Comparison of ENCODE assay signal across 9 cellular contexts in the genomic region with DNA sequence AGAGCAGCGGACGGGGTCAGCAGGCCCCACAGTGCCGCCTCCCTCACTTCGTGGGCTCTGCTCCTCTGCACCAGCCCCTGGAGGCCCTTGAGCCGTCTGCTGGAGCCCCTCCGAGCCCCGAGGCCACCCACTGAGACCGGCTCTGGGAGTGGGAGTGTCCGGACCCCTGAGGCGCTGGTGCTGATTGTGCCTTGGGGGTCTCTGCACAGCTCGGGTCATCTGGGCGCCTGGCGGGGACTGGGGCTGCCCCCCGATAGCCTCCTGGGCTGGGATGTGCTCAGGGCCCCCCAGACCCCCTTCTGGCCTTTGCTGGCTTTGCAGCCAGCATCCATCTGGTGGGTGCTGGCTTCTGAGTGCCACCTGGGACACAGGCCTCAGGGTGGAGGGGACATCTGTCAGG. TPM values are rescaled to one million over a fixed set of nuclear protein-coding genes. Genes with fewer than 3 reads are reported as not detected.
DNase-seq lines count a peak whose midpoint lies in the region; ATAC-seq and TF ChIP-seq lines count a peak whose summit lies in the region.
"Had no signal": no experiment of that assay in that cellular context is flagged by ENCODE, and none has a peak within 500 bp of the region (broad histone marks: within the 10 kb centered on the region; RNA-seq: fewer than 3 reads in every experiment).

No MANE protein-coding gene starts in this region.

- H3K4me2 ChIP-seq in BLaER1 treated with 17β-estradiol and CSF1 and Interleukin-3, amounts not matched to agents 10 nM and 100 nM, result peak overlapping the region in 7 of 11 experiments; percentile 8 to 32 (median 18); a peak in 5 of 22 replicates

- peaks cover 71 to 97% (median 84%) of the 10 kb centered on the region in 11 experiments for H3K36me3 ChIP-seq in BLaER1 treated with 17β-estradiol and CSF1 and Interleukin-3, amounts not matched to agents 10 nM and 100 nM

- H3K9me3 Mint-ChIP-seq in activated B cell treated with CpG ODN at 0.5 μM for 24 hours, result no peaks in the 10 kb centered on the region
- H3K9me3 Mint-ChIP-seq in progenitor cell of endocrine pancreas (ENCODE audit: low read depth), result no peaks in the 10 kb centered on the region

- H3K27me3 Mint-ChIP-seq in activated B cell treated with CpG ODN at 0.5 μM for 24 hours, result no peaks in the 10 kb centered on the region
- H3K27me3 Mint-ChIP-seq in progenitor cell of endocrine pancreas, result no peaks in the 10 kb centered on the region

- no peaks in the 10 kb centered on the region for H3K9me3 ChIP-seq in BLaER1 treated with 17β-estradiol and CSF1 and Interleukin-3, amounts not matched to agents 10 nM and 100 nM (replicated peaks in 1 of 11)
- H3K9me3 ChIP-seq: thyroid gland had no signal

- H4K20me1 ChIP-seq in BLaER1 treated with 17β-estradiol and CSF1 and Interleukin-3, amounts not matched to agents 10 nM and 100 nM, result peaks cover 81 to 100% (median 96%) of the 10 kb centered on the region in 11 experiments

- H3K27ac ChIP-seq in BLaER1 treated with 17β-estradiol and CSF1 and Interleukin-3, amounts not matched to agents 10 nM and 100 nM, result no peak overlapping the region
- H3K27ac ChIP-seq: thyroid gland had no signal

- POLR2A ChIA-PET in activated B cell treated with CpG ODN at 0.5 μM for 24 hours (lab: Charles Lee), result no interaction called here

- intact Hi-C loops in activated B cell treated with CpG ODN at 0.5 μM for 24 hours (cut with micrococcal nuclease), result no loop called here

- DNase-seq in activated B cell treated with CpG ODN at 0.5 μM for 24 hours (no peak), progenitor cell of endocrine pancreas (ENCODE audit: low spot score, unreplicated experiment) (no peak)
- DNase-seq: effector CD8-positive, alpha-beta T cell; thyroid gland had no signal

- peak; percentile 47 for ATAC-seq in activated B cell treated with CpG ODN at 0.5 μM for 24 hours (ENCODE audit: low read depth)
- no peak for ATAC-seq in HG02798 (IDR thresholded peaks at IDR 0.05; ENCODE audit: poor library complexity, unreplicated experiment)
- no peak for ATAC-seq in GM19395 (IDR thresholded peaks at IDR 0.05; ENCODE audit: unreplicated experiment)
- no peak for ATAC-seq in GM21717 (IDR thresholded peaks at IDR 0.05; ENCODE audit: unreplicated experiment)

- peaks cover 11 to 57% (median 22%) of the 10 kb centered on the region in 10 experiments for H3K4me1 ChIP-seq in BLaER1 treated with 17β-estradiol and CSF1 and Interleukin-3, amounts not matched to agents 10 nM and 100 nM

- no peaks in the 10 kb centered on the region for H3K27me3 ChIP-seq in BLaER1 treated with 17β-estradiol and CSF1 and Interleukin-3, amounts not matched to agents 10 nM and 100 nM
- H3K27me3 ChIP-seq: thyroid gland had no signal

- CTCF ChIA-PET in activated B cell treated with CpG ODN at 0.5 μM for 24 hours (lab: Charles Lee), result no interaction called here

- H3K9ac ChIP-seq in BLaER1 treated with 17β-estradiol and CSF1 and Interleukin-3, amounts not matched to agents 10 nM and 100 nM, result peak overlapping the region in 7 of 11 experiments; percentile 16 to 46 (median 38); a peak in 6 of 22 replicates

- H3K27ac Mint-ChIP-seq in activated B cell treated with CpG ODN at 0.5 μM for 24 hours (no peak overlapping the region), progenitor cell of endocrine pancreas (no peak overlapping the region)

- TF ChIP-seq CTCF in GM12872 (IDR thresholded peaks at IDR 0.05; ENCODE audit: insufficient read depth, low read depth, low read length), result peak; percentile 27; the same call in 2 of the 3 replicates
- no peak for TF ChIP-seq CTCF in activated B cell treated with CpG ODN at 0.5 μM for 24 hours (IDR thresholded peaks at IDR 0.05)
- peak; percentile 20 for TF ChIP-seq CTCF in progenitor cell of endocrine pancreas (IDR thresholded peaks at IDR 0.05; ENCODE audit: unreplicated experiment)

- no peak overlapping the region for H3K4me3 ChIP-seq in BLaER1 treated with 17β-estradiol and CSF1 and Interleukin-3, amounts not matched to agents 10 nM and 100 nM
- H3K4me3 ChIP-seq: thyroid gland had no signal

- H3K36me3 Mint-ChIP-seq in activated B cell treated with CpG ODN at 0.5 μM for 24 hours (ENCODE audit: low read depth), result peaks cover 24% of the 10 kb centered on the region
- H3K36me3 Mint-ChIP-seq in progenitor cell of endocrine pancreas (ENCODE audit: insufficient read depth), result no peaks in the 10 kb centered on the region

- H3K4me1 Mint-ChIP-seq in activated B cell treated with CpG ODN at 0.5 μM for 24 hours (peaks cover 2% of the 10 kb centered on the region), progenitor cell of endocrine pancreas (ENCODE audit: low read depth) (no peaks in the 10 kb centered on the region)

- no peak overlapping the region for H3K4me3 Mint-ChIP-seq in activated B cell treated with CpG ODN at 0.5 μM for 24 hours
- no peak overlapping the region for H3K4me3 Mint-ChIP-seq in progenitor cell of endocrine pancreas (ENCODE audit: low read depth)

RNA-seq across cellular contexts. Expression of a gene that starts 15.4 kb away (rescaled TPM):
- total RNA-seq in activated B cell treated with CpG ODN at 0.5 μM for 24 hours (0.29 and 0.64 TPM in 2 replicates), progenitor cell of endocrine pancreas (12.4 and 13.0 TPM in 2 replicates)

RNA-seq across cellular contexts. Expression of a gene that starts 16.8 kb away (rescaled TPM):
- total RNA-seq in activated B cell treated with CpG ODN at 0.5 μM for 24 hours (62.0 and 67.6 TPM in 2 replicates), progenitor cell of endocrine pancreas (59.3 and 61.5 TPM in 2 replicates)

RNA-seq across cellular contexts. Expression of a gene that starts 19.2 kb away (rescaled TPM):
- 172 and 185 TPM in 2 replicates for total RNA-seq in activated B cell treated with CpG ODN at 0.5 μM for 24 hours
- total RNA-seq in progenitor cell of endocrine pancreas, result 107 and 117 TPM in 2 replicates

RNA-seq across cellular contexts. Expression of a gene that starts 26.0 kb away (rescaled TPM):
- total RNA-seq in activated B cell treated with CpG ODN at 0.5 μM for 24 hours (64.5 and 68.4 TPM in 2 replicates), progenitor cell of endocrine pancreas (187 and 193 TPM in 2 replicates)

RNA-seq across cellular contexts. Expression of a gene that starts 46.7 kb away (rescaled TPM):
- 399 and 400 TPM in 2 replicates for total RNA-seq in activated B cell treated with CpG ODN at 0.5 μM for 24 hours
- 462 and 465 TPM in 2 replicates for total RNA-seq in progenitor cell of endocrine pancreas
